Comparison of ENCODE assay signal across 8 cellular contexts in genomic region chr16:67719778-67720144, GRCh38. TPM values are rescaled to one million over a fixed set of nuclear protein-coding genes. Genes with fewer than 3 reads are reported as not detected.
A peak's percentile ranks its signal among the peaks of the same experiment; 100 is the strongest.
DNase-seq lines count a peak whose midpoint lies in the region; ATAC-seq and TF ChIP-seq lines count a peak whose summit lies in the region.

No MANE protein-coding gene starts in this region.

- TF ChIP-seq RAD21 in Ishikawa (IDR thresholded peaks at IDR 0.05; ENCODE audit: low read depth) = no peak

- TF ChIP-seq POLR2A in GM18505 (IDR thresholded peaks at IDR 0.05; ENCODE audit: borderline replicate concordance, extremely low read depth, insufficient read depth, insufficient read length) = no peak

- H3K4me3 ChIP-seq in epithelial cell of proximal tubule (ENCODE audit: low read depth, low read length) (peak overlapping the region; percentile 98), mesenchymal stem cell (ENCODE audit: insufficient read depth in 1 of 2, low read depth in 1 of 2, low read length in 2 of 2) (peak overlapping the region; percentile 62 to 92)

- peak overlapping the region; percentile 78 for H3K4me2 ChIP-seq in mesenchymal stem cell (ENCODE audit: low read length, poor library complexity, severe bottlenecking)

- H3K27ac ChIP-seq in mesenchymal stem cell (ENCODE audit: low read length, poor library complexity, severe bottlenecking) = peak overlapping the region; percentile 78
- H3K27ac ChIP-seq in temporal lobe (ENCODE audit: low read depth, low read length) = peak overlapping the region; percentile 91

- H2BK5ac ChIP-seq in mesenchymal stem cell (ENCODE audit: low read depth, low read length, poor library complexity, severe bottlenecking) = no peak overlapping the region

- TF ChIP-seq EP300 in Ishikawa (IDR thresholded peaks at IDR 0.05; ENCODE audit: borderline replicate concordance) = no peak

- no peak for TF ChIP-seq CTCF in epithelial cell of proximal tubule (conservative IDR thresholded peaks at IDR 0.05; ENCODE audit: low read depth, low read length)

- peaks cover 10% of the 10 kb centered on the region for H3K79me1 ChIP-seq in mesenchymal stem cell (replicated peaks; ENCODE audit: low read length, poor library complexity, severe bottlenecking)

- no peaks in the 10 kb centered on the region for H3K27me3 ChIP-seq in mesenchymal stem cell (ENCODE audit: control insufficient read depth in 1 of 2, insufficient read depth in 1 of 2, low read length in 2 of 2)

- H3K18ac ChIP-seq in mesenchymal stem cell (ENCODE audit: low read depth in 1 of 2, low read length in 2 of 2) = peak overlapping the region; percentile 86 to 97

- peak overlapping the region in 1 of 2 experiments; percentile 40 for H2BK12ac ChIP-seq in mesenchymal stem cell (ENCODE audit: low read length in 2 of 2)

- no peak overlapping the region for H2BK15ac ChIP-seq in mesenchymal stem cell (ENCODE audit: low read depth, poor library complexity, severe bottlenecking)

- H3K36me3 ChIP-seq in mesenchymal stem cell (ENCODE audit: control insufficient read depth in 1 of 2, insufficient read depth in 2 of 2, low read depth in 1 of 2, low read length in 2 of 2) = peaks cover 9 to 15% of the 10 kb centered on the region in 2 experiments

- WGBS in mesenchymal stem cell = 0% methylated on average over 3 of the region's 5 CpGs

- H3K23ac ChIP-seq in mesenchymal stem cell (ENCODE audit: low read length in 2 of 2) = no peak overlapping the region

- H2AFZ ChIP-seq in mesenchymal stem cell (ENCODE audit: low read depth, low read length) = peak overlapping the region; percentile 60

- DNase-seq in Ammon's horn (ENCODE audit: low spot score) (peak; percentile 82), epithelial cell of proximal tubule (ENCODE audit: low read depth) (no peak), mesenchymal stem cell (peak; percentile 80), NCI-H774 (lab: John Stamatoyannopoulos, UW) (no peak)
- peak; percentile 3 to 4 for DNase-seq in activated CD4-positive, alpha-beta T cell treated with anti-CD3 and anti-CD28 coated beads, Interleukin-2, amount 50 U/mL, for 24 hours (ENCODE audit: low read depth in 1 of 2, low spot score in 1 of 2)

- H4K91ac ChIP-seq in mesenchymal stem cell (ENCODE audit: low read length) = no peak overlapping the region

- no peaks in the 10 kb centered on the region for H3K9me3 ChIP-seq in mesenchymal stem cell (ENCODE audit: control insufficient read depth, low read length)

- H4K8ac ChIP-seq in mesenchymal stem cell (ENCODE audit: low read length) = peak overlapping the region; percentile 94

- peak; percentile 16 for ATAC-seq in GM18505 (IDR thresholded peaks at IDR 0.05; ENCODE audit: unreplicated experiment)

- H3K4me1 ChIP-seq in mesenchymal stem cell (ENCODE audit: control insufficient read depth, insufficient read depth, low read depth, low read length) = peaks cover 14% of the 10 kb centered on the region

- H3K4ac ChIP-seq in mesenchymal stem cell (ENCODE audit: low read depth in 1 of 2, low read length in 2 of 2) = peak overlapping the region; percentile 79 to 97

- H2BK120ac ChIP-seq in mesenchymal stem cell (ENCODE audit: low read depth, low read length) = no peak overlapping the region

- H3K14ac ChIP-seq in mesenchymal stem cell (ENCODE audit: low read length in 2 of 2) = peak overlapping the region in 1 of 2 experiments; percentile 82

- peak overlapping the region; percentile 97 for H3K9ac ChIP-seq in mesenchymal stem cell (ENCODE audit: low read length)

- no peak overlapping the region for H2AK5ac ChIP-seq in mesenchymal stem cell (ENCODE audit: low read length, severe bottlenecking)

TF ChIP-seq in Ishikawa, 13 proteins besides CTCF, POLR2A, EP300 and RAD21:
- TF ChIP-seq MAX (IDR thresholded peaks at IDR 0.05) = no peak
- peak; percentile 53 for TF ChIP-seq USF1 (IDR thresholded peaks at IDR 0.05)

RNA-seq across cellular contexts. Expression of gene GFOD2, which starts 0.6 kb away (rescaled TPM):
- total RNA-seq in epithelial cell of proximal tubule (16.1 and 20.1 TPM in 2 replicates), temporal lobe (42.3 TPM)
- 9.1 TPM for polyA plus RNA-seq in mesenchymal stem cell (2013, experiment 1 of 2)
- polyA plus RNA-seq in mesenchymal stem cell (2013, experiment 2 of 2) = 9.2 TPM

RNA-seq across cellular contexts. Expression of gene C16orf86, which starts 53.1 kb away (rescaled TPM):
- total RNA-seq in epithelial cell of proximal tubule (4.7 and 5.9 TPM in 2 replicates), temporal lobe (2.7 TPM)
- 2.3 TPM for polyA plus RNA-seq in mesenchymal stem cell (2013, experiment 1 of 2)
- polyA plus RNA-seq in mesenchymal stem cell (2013, experiment 2 of 2) = 1.8 TPM

RNA-seq across cellular contexts. Expression of gene ENKD1, which starts 53.2 kb away (rescaled TPM):
- total RNA-seq in epithelial cell of proximal tubule = 12.2 and 17.4 TPM in 2 replicates
- polyA plus RNA-seq in mesenchymal stem cell (2013, experiment 1 of 2) = 7.9 TPM
- polyA plus RNA-seq in mesenchymal stem cell (2013, experiment 2 of 2) = 9.0 TPM
- total RNA-seq in temporal lobe = 7.9 TPM

RNA-seq across cellular contexts. Expression of gene PARD6A, which starts 59.0 kb away (rescaled TPM):
- total RNA-seq in epithelial cell of proximal tubule (13.3 and 15.9 TPM in 2 replicates), temporal lobe (5.2 TPM)
- 0.28 TPM for polyA plus RNA-seq in mesenchymal stem cell (2013, experiment 1 of 2)
- polyA plus RNA-seq in mesenchymal stem cell (2013, experiment 2 of 2) = 0.32 TPM

RNA-seq across cellular contexts. Expression of gene ACD, which starts 59.7 kb away (rescaled TPM):
- 71.6 and 73.2 TPM in 2 replicates for total RNA-seq in epithelial cell of proximal tubule
- polyA plus RNA-seq in mesenchymal stem cell (2013, experiment 1 of 2) = 13.6 TPM
- polyA plus RNA-seq in mesenchymal stem cell (2013, experiment 2 of 2) = 13.9 TPM
- total RNA-seq in temporal lobe = 17.7 TPM

Comparison
In these comparisons a context has a peak if more than half of its experiments do, and no peak if none do; other contexts are left out.
1. DNase-seq: peak in Ammon's horn (single experiment), activated CD4-positive, alpha-beta T cell treated with anti-CD3 and anti-CD28 coated beads, Interleukin-2, amount 50 U/mL, for 24 hours (2 of 2) and mesenchymal stem cell (single experiment); none in epithelial cell of proximal tubule (single experiment) and NCI-H774 (single experiment).